Comparison of ENCODE assay signal across 18 cellular contexts in genomic region chr7:26538216-26538615, GRCh38.
DNase-seq lines count a peak whose midpoint lies in the region; ATAC-seq and TF ChIP-seq lines count a peak whose summit lies in the region.
"Had no signal": no experiment of that assay in that cellular context is flagged by ENCODE, and none has a peak within 500 bp of the region (broad histone marks: within the 10 kb centered on the region; RNA-seq: fewer than 3 reads in every experiment).

No MANE protein-coding gene starts in this region.

- TF ChIP-seq CTCF in GM23338 (conservative IDR thresholded peaks at IDR 0.05; ENCODE audit: low read depth in 2 of 2) (no peak), VCaP (conservative IDR thresholded peaks at IDR 0.05) (no peak), osteocyte (IDR thresholded peaks at IDR 0.05) (no peak)

- H3F3A ChIP-seq in GM23338 (replicated peaks; ENCODE audit: low read depth): no peaks in the 10 kb centered on the region

- intact Hi-C loops in activated naive CD4-positive, alpha-beta T cell treated with anti-CD3 and anti-CD28 coated beads for 36 hours (cut with micrococcal nuclease): no loop called here

- no peaks in the 10 kb centered on the region for H3K9me3 Mint-ChIP-seq in GM23338
- no peaks in the 10 kb centered on the region for H3K9me3 Mint-ChIP-seq in osteocyte (ENCODE audit: unreplicated experiment)
- H3K9me3 Mint-ChIP-seq in activated naive CD4-positive, alpha-beta T cell treated with anti-CD3 and anti-CD28 coated beads for 36 hours: no peaks in the 10 kb centered on the region
- H3K9me3 Mint-ChIP-seq: CD8-positive, alpha-beta T cell had no signal

- CTCF ChIA-PET in activated naive CD4-positive, alpha-beta T cell treated with anti-CD3 and anti-CD28 coated beads for 36 hours (lab: Charles Lee): no interaction called here

- H3K27me3 Mint-ChIP-seq in GM23338 (ENCODE audit: insufficient read depth, low read depth, poor library complexity): peaks cover 7% of the 10 kb centered on the region
- H3K27me3 Mint-ChIP-seq in osteocyte (ENCODE audit: unreplicated experiment): no peaks in the 10 kb centered on the region
- peaks cover 35% of the 10 kb centered on the region for H3K27me3 Mint-ChIP-seq in activated naive CD4-positive, alpha-beta T cell treated with anti-CD3 and anti-CD28 coated beads for 36 hours (ENCODE audit: low read depth)

- H3K4me3 ChIP-seq in GM23338: no peak overlapping the region
- H3K4me3 ChIP-seq: BLaER1 treated with 17β-estradiol and CSF1 and Interleukin-3, amounts not matched to agents 10 nM and 100 nM; GM23248 had no signal

- H4K20me1 ChIP-seq in GM23338 (replicated peaks; ENCODE audit: insufficient read depth): no peaks in the 10 kb centered on the region
- H4K20me1 ChIP-seq: BLaER1 treated with 17β-estradiol and CSF1 and Interleukin-3, amounts not matched to agents 10 nM and 100 nM had no signal

- H3K27ac ChIP-seq in GM23338 (ENCODE audit: low read depth) (no peak overlapping the region), VCaP (peak overlapping the region; percentile 93)
- H3K27ac ChIP-seq: BLaER1 treated with 17β-estradiol and CSF1 and Interleukin-3, amounts not matched to agents 10 nM and 100 nM; GM23248 had no signal

- DNase-seq in NCI-H82 (lab: John Stamatoyannopoulos, UW): peak; percentile 9
- DNase-seq in NCI-H82 treated with DMSO at 0.1 percent for 48 hours (lab: John Stamatoyannopoulos, UW; ENCODE audit: unreplicated experiment): no peak
- DNase-seq in GM23338 (ENCODE audit: low spot score): no peak
- peak; percentile 44 for DNase-seq in osteocyte (ENCODE audit: extremely low spot score, unreplicated experiment)
- DNase-seq in activated naive CD4-positive, alpha-beta T cell treated with anti-CD3 and anti-CD28 coated beads for 36 hours: no peak
- DNase-seq: CD8-positive, alpha-beta T cell; DMS 273 treated with DMSO at 0.1 percent for 48 hours; DND-41; EL; GM23248; HCEC 1CT had no signal

- no peaks in the 10 kb centered on the region for H3K4me1 ChIP-seq in GM23338 (ENCODE audit: insufficient read depth)
- H3K4me1 ChIP-seq: BLaER1 treated with 17β-estradiol and CSF1 and Interleukin-3, amounts not matched to agents 10 nM and 100 nM had no signal

- H2AFZ ChIP-seq in GM23338: peak overlapping the region; percentile 70; the same call in 1 of the 2 replicates
- H2AFZ ChIP-seq: GM23248 had no signal

- no peaks in the 10 kb centered on the region for H3K79me2 ChIP-seq in GM23338 (replicated peaks; ENCODE audit: insufficient read depth)

- H3K9me2 ChIP-seq in GM23338 (ENCODE audit: insufficient read depth): no peaks in the 10 kb centered on the region

- no peak overlapping the region for H3K4me2 ChIP-seq in GM23338
- H3K4me2 ChIP-seq: BLaER1 treated with 17β-estradiol and CSF1 and Interleukin-3, amounts not matched to agents 10 nM and 100 nM had no signal

- no peak for ATAC-seq in GM23338
- ATAC-seq in esophagus mucosa: no peak
- ATAC-seq in GM18519 (IDR thresholded peaks at IDR 0.05; ENCODE audit: low FRiP score, unreplicated experiment): no peak
- ATAC-seq: CD8-positive, alpha-beta T cell; HepG2 had no signal

- no peaks in the 10 kb centered on the region for H3K36me3 ChIP-seq in GM23338 (ENCODE audit: insufficient read depth)
- H3K36me3 ChIP-seq: BLaER1 treated with 17β-estradiol and CSF1 and Interleukin-3, amounts not matched to agents 10 nM and 100 nM had no signal

- H3K4me1 Mint-ChIP-seq in GM23338: no peaks in the 10 kb centered on the region
- H3K4me1 Mint-ChIP-seq in osteocyte (ENCODE audit: unreplicated experiment): no peaks in the 10 kb centered on the region
- H3K4me1 Mint-ChIP-seq in activated naive CD4-positive, alpha-beta T cell treated with anti-CD3 and anti-CD28 coated beads for 36 hours (ENCODE audit: low read depth): no peaks in the 10 kb centered on the region
- H3K4me1 Mint-ChIP-seq: B cell, IgD-negative memory B cell had no signal

- H3K36me3 Mint-ChIP-seq in GM23338 (ENCODE audit: low read depth) (no peaks in the 10 kb centered on the region), osteocyte (ENCODE audit: unreplicated experiment) (no peaks in the 10 kb centered on the region)
- no peaks in the 10 kb centered on the region for H3K36me3 Mint-ChIP-seq in activated naive CD4-positive, alpha-beta T cell treated with anti-CD3 and anti-CD28 coated beads for 36 hours (ENCODE audit: low read depth)
- H3K36me3 Mint-ChIP-seq: CD8-positive, alpha-beta T cell; IgD-negative memory B cell had no signal

- no peaks in the 10 kb centered on the region for H3K27me3 ChIP-seq in GM23338 (ENCODE audit: insufficient read depth)

- H3K27ac Mint-ChIP-seq in GM23338: no peak overlapping the region
- no peak overlapping the region for H3K27ac Mint-ChIP-seq in osteocyte (ENCODE audit: unreplicated experiment)
- no peak overlapping the region for H3K27ac Mint-ChIP-seq in activated naive CD4-positive, alpha-beta T cell treated with anti-CD3 and anti-CD28 coated beads for 36 hours
- H3K27ac Mint-ChIP-seq: B cell; CD8-positive, alpha-beta T cell; IgD-negative memory B cell had no signal

- no peak overlapping the region for H3K4me3 Mint-ChIP-seq in GM23338
- no peak overlapping the region for H3K4me3 Mint-ChIP-seq in osteocyte (ENCODE audit: unreplicated experiment)
- H3K4me3 Mint-ChIP-seq in activated naive CD4-positive, alpha-beta T cell treated with anti-CD3 and anti-CD28 coated beads for 36 hours: no peak overlapping the region
- H3K4me3 Mint-ChIP-seq: B cell; CD8-positive, alpha-beta T cell; IgD-negative memory B cell had no signal

TF ChIP-seq in GM23338, 12 proteins besides CTCF, POLR2A, EP300 and RAD21:
- TF ChIP-seq ZNF114 (CRISPR knock-in tag; IDR thresholded peaks at IDR 0.05) (no peak), STAT1 (IDR thresholded peaks at IDR 0.05; ENCODE audit: unreplicated experiment) (no peak), EZH2phosphoT487 (IDR thresholded peaks at IDR 0.05; ENCODE audit: unreplicated experiment) (no peak), ZNF331 (CRISPR knock-in tag; IDR thresholded peaks at IDR 0.05; ENCODE audit: low read depth) (no peak), ETS1 (IDR thresholded peaks at IDR 0.05) (no peak)
- TF ChIP-seq, protein P1, sequence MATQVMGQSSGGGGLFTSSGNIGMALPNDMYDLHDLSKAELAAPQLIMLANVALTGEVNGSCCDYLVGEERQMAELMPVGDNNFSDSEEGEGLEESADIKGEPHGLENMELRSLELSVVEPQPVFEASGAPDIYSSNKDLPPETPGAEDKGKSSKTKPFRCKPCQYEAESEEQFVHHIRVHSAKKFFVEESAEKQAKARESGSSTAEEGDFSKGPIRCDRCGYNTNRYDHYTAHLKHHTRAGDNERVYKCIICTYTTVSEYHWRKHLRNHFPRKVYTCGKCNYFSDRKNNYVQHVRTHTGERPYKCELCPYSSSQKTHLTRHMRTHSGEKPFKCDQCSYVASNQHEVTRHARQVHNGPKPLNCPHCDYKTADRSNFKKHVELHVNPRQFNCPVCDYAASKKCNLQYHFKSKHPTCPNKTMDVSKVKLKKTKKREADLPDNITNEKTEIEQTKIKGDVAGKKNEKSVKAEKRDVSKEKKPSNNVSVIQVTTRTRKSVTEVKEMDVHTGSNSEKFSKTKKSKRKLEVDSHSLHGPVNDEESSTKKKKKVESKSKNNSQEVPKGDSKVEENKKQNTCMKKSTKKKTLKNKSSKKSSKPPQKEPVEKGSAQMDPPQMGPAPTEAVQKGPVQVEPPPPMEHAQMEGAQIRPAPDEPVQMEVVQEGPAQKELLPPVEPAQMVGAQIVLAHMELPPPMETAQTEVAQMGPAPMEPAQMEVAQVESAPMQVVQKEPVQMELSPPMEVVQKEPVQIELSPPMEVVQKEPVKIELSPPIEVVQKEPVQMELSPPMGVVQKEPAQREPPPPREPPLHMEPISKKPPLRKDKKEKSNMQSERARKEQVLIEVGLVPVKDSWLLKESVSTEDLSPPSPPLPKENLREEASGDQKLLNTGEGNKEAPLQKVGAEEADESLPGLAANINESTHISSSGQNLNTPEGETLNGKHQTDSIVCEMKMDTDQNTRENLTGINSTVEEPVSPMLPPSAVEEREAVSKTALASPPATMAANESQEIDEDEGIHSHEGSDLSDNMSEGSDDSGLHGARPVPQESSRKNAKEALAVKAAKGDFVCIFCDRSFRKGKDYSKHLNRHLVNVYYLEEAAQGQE (IDR thresholded peaks at IDR 0.05; ENCODE audit: unreplicated experiment): no peak

Comparison
In these comparisons a context has a peak if more than half of its experiments do, and no peak if none do; other contexts are left out.
1. DNase-seq: peak in NCI-H82 (single experiment) and osteocyte (single experiment); none in NCI-H82 treated with DMSO at 0.1 percent for 48 hours (single experiment), GM23338 (single experiment) and activated naive CD4-positive, alpha-beta T cell treated with anti-CD3 and anti-CD28 coated beads for 36 hours (single experiment).